Comparison of ENCODE assay signal across 8 cellular contexts in the genomic region with DNA sequence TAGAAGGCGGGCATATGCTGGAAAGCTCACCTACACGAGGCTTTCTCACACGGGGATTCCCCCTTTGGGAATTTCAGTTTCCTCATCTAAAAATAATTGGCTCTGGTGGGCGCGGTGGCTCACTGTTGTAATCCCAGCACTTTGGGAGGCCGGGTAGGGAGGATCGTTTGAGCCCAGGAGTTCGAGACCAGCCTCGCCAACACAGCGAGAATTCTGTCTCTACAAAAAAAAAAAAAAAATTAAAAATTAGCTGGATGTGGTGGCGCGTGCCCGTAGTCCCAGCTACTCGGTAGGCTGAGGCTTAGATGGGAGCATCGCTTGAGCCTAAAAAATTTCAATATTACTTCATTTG. TPM values are rescaled to one million over a fixed set of nuclear protein-coding genes. Genes with fewer than 3 reads are reported as not detected.
DNase-seq lines count a peak whose midpoint lies in the region; ATAC-seq and TF ChIP-seq lines count a peak whose summit lies in the region.

No MANE protein-coding gene starts in this region.

- CTCF ChIA-PET in activated CD4-positive, alpha-beta T cell treated with anti-CD3 and anti-CD28 coated beads, Interleukin-2, amount 10 ng/mL, durations not matched to agents 7 days and 5 days (lab: Charles Lee) = interaction anchor here (0.6 to 1.9 kb wide), 10 partner anchors 10 to 1301 kb away, joined by 3 to 14 read pairs (median 3); no protein-coding TSS in a partner anchor

- H3K4me3 ChIP-seq in iPS-20b (ENCODE audit: low read length) (peak overlapping the region; percentile 90; the same call in 1 of the 2 replicates), thoracic aorta (peak overlapping the region; percentile 78)

- no peaks in the 10 kb centered on the region for H3K27me3 Mint-ChIP-seq in activated CD4-positive, alpha-beta T cell treated with anti-CD3 and anti-CD28 coated beads, Interleukin-2, amount 10 ng/mL, durations not matched to agents 7 days and 5 days
- H3K27me3 Mint-ChIP-seq in activated T-helper 2 cell treated with anti-CD3 and anti-CD28 coated beads, Interferon-gamma antibody, Interleukin-2, Interleukin-4, amounts not matched to agents 10 μg/mL and 5 μg/mL and 100 μg/mL, durations not matched to agents 14 hours and 24 hours and 36 hours (ENCODE audit: low read depth) = no peaks in the 10 kb centered on the region

- H3K36me3 Mint-ChIP-seq in activated CD4-positive, alpha-beta T cell treated with anti-CD3 and anti-CD28 coated beads, Interleukin-2, amount 10 ng/mL, durations not matched to agents 7 days and 5 days (ENCODE audit: low read depth) = peaks cover 52% of the 10 kb centered on the region
- peaks cover 31% of the 10 kb centered on the region for H3K36me3 Mint-ChIP-seq in activated T-helper 2 cell treated with anti-CD3 and anti-CD28 coated beads, Interferon-gamma antibody, Interleukin-2, Interleukin-4, amounts not matched to agents 10 μg/mL and 5 μg/mL and 100 μg/mL, durations not matched to agents 14 hours and 24 hours and 36 hours (ENCODE audit: low read depth)

- TF ChIP-seq CTCF in thoracic aorta (IDR thresholded peaks at IDR 0.05) = no peak

- DNase-seq in activated CD4-positive, alpha-beta T cell treated with anti-CD3 and anti-CD28 coated beads, Interleukin-2, amount 10 ng/mL, durations not matched to agents 7 days and 5 days = no peak
- DNase-seq in activated CD4-positive, alpha-beta T cell treated with anti-CD3 and anti-CD28 coated beads for 48 hours = no peak
- no peak for DNase-seq in activated T-helper 2 cell treated with anti-CD3 and anti-CD28 coated beads, Interferon-gamma antibody, Interleukin-2, Interleukin-4, amounts not matched to agents 10 μg/mL and 5 μg/mL and 100 μg/mL, durations not matched to agents 14 hours and 24 hours and 36 hours (ENCODE audit: low spot score)
- DNase-seq in thoracic aorta (ENCODE audit: low spot score) (no peak), posterior cingulate gyrus (no peak), posterior vena cava (ENCODE audit: low spot score) (no peak)
- no peak for DNase-seq in stimulated activated CD4-positive, alpha-beta T cell treated with anti-CD3 and anti-CD28 coated beads, Interleukin-1b, Interleukin-23, amount 100 ng/mL, for 48 hours

- H3K27ac ChIP-seq in iPS-20b (ENCODE audit: low read length) (no peak overlapping the region), thoracic aorta (peak overlapping the region; percentile 44 to 65)

- POLR2A ChIA-PET in activated CD4-positive, alpha-beta T cell treated with anti-CD3 and anti-CD28 coated beads, Interleukin-2, amount 10 ng/mL, durations not matched to agents 7 days and 5 days (lab: Charles Lee) = interaction anchor here (0.5 to 0.7 kb wide), 3 partner anchors 33 to 331 kb away, joined by 3 to 5 read pairs (median 5); no protein-coding TSS in a partner anchor

- intact Hi-C loops in activated T-helper 2 cell treated with anti-CD3 and anti-CD28 coated beads, Interferon-gamma antibody, Interleukin-2, Interleukin-4, amounts not matched to agents 10 μg/mL and 5 μg/mL and 100 μg/mL, durations not matched to agents 14 hours and 24 hours and 36 hours (cut with micrococcal nuclease) = loop anchor here (2.0 to 5.0 kb wide), 4 partner anchors 61 to 362 kb away; partner anchors contain the start of genes FGD6, NR2C1 and VEZT
- intact Hi-C loops in posterior cingulate gyrus (cut with DNase I) = no loop called here
- intact Hi-C loops in posterior vena cava (cut with DNase I) = no loop called here

- H3K4me1 ChIP-seq in iPS-20b (ENCODE audit: insufficient read depth, low read length) = peaks cover 3% of the 10 kb centered on the region; the same call in 1 of the 2 replicates
- peaks cover 3 to 11% of the 10 kb centered on the region in 2 donors for H3K4me1 ChIP-seq in thoracic aorta (ENCODE audit: control insufficient read depth in 1 of 2, low read depth in 2 of 2)

- H3K27ac Mint-ChIP-seq in activated CD4-positive, alpha-beta T cell treated with anti-CD3 and anti-CD28 coated beads, Interleukin-2, amount 10 ng/mL, durations not matched to agents 7 days and 5 days = peak overlapping the region; percentile 92
- H3K27ac Mint-ChIP-seq in activated T-helper 2 cell treated with anti-CD3 and anti-CD28 coated beads, Interferon-gamma antibody, Interleukin-2, Interleukin-4, amounts not matched to agents 10 μg/mL and 5 μg/mL and 100 μg/mL, durations not matched to agents 14 hours and 24 hours and 36 hours = peak overlapping the region; percentile 84

- H3K9me3 ChIP-seq in iPS-20b (ENCODE audit: insufficient read depth, low read depth, low read length) (no peaks in the 10 kb centered on the region; the same call in 1 of the 2 replicates), thoracic aorta (peaks cover 6% of the 10 kb centered on the region)

- no peak overlapping the region; the same call in 1 of the 2 replicates for H3K9ac ChIP-seq in iPS-20b (ENCODE audit: low read depth, low read length)

- H3K36me3 ChIP-seq in iPS-20b (ENCODE audit: insufficient read depth, low read depth, low read length) (peaks cover 12% of the 10 kb centered on the region; the same call in 1 of the 2 replicates), thoracic aorta (no peaks in the 10 kb centered on the region)

- peak overlapping the region; percentile 94 for H3K4me3 Mint-ChIP-seq in activated CD4-positive, alpha-beta T cell treated with anti-CD3 and anti-CD28 coated beads, Interleukin-2, amount 10 ng/mL, durations not matched to agents 7 days and 5 days
- peak overlapping the region; percentile 90 for H3K4me3 Mint-ChIP-seq in activated T-helper 2 cell treated with anti-CD3 and anti-CD28 coated beads, Interferon-gamma antibody, Interleukin-2, Interleukin-4, amounts not matched to agents 10 μg/mL and 5 μg/mL and 100 μg/mL, durations not matched to agents 14 hours and 24 hours and 36 hours (ENCODE audit: low read depth)

- H3K4me1 Mint-ChIP-seq in activated CD4-positive, alpha-beta T cell treated with anti-CD3 and anti-CD28 coated beads, Interleukin-2, amount 10 ng/mL, durations not matched to agents 7 days and 5 days = peaks cover 52% of the 10 kb centered on the region
- H3K4me1 Mint-ChIP-seq in activated T-helper 2 cell treated with anti-CD3 and anti-CD28 coated beads, Interferon-gamma antibody, Interleukin-2, Interleukin-4, amounts not matched to agents 10 μg/mL and 5 μg/mL and 100 μg/mL, durations not matched to agents 14 hours and 24 hours and 36 hours (ENCODE audit: low read depth) = peaks cover 22% of the 10 kb centered on the region

- H3K27me3 ChIP-seq in iPS-20b (ENCODE audit: insufficient read depth, low read length) = no peaks in the 10 kb centered on the region
- no peaks in the 10 kb centered on the region for H3K27me3 ChIP-seq in thoracic aorta (replicated peaks; ENCODE audit: insufficient read depth)

- no peak for ATAC-seq in thoracic aorta (ENCODE audit: insufficient number of reproducible peaks, low FRiP score, low read depth)

- H3K9me3 Mint-ChIP-seq in activated CD4-positive, alpha-beta T cell treated with anti-CD3 and anti-CD28 coated beads, Interleukin-2, amount 10 ng/mL, durations not matched to agents 7 days and 5 days = peaks cover 24% of the 10 kb centered on the region
- peaks cover 29% of the 10 kb centered on the region for H3K9me3 Mint-ChIP-seq in activated T-helper 2 cell treated with anti-CD3 and anti-CD28 coated beads, Interferon-gamma antibody, Interleukin-2, Interleukin-4, amounts not matched to agents 10 μg/mL and 5 μg/mL and 100 μg/mL, durations not matched to agents 14 hours and 24 hours and 36 hours

RNA-seq across cellular contexts. Expression of gene NDUFA12, which starts 0.4 kb away (rescaled TPM):
- 100 to 1,000 TPM; 172 to 219 TPM for total RNA-seq in activated CD4-positive, alpha-beta T cell treated with anti-CD3 and anti-CD28 coated beads, Interleukin-2, amount 10 ng/mL, durations not matched to agents 7 days and 5 days
- total RNA-seq in activated T-helper 2 cell treated with anti-CD3 and anti-CD28 coated beads, Interferon-gamma antibody, Interleukin-2, Interleukin-4, amounts not matched to agents 10 μg/mL and 5 μg/mL and 100 μg/mL, durations not matched to agents 14 hours and 24 hours and 36 hours = 117 and 118 TPM in 2 replicates
- total RNA-seq in thoracic aorta (10 to 100 TPM; 63.5 to 67.1 TPM), posterior vena cava (10 to 100 TPM; 81.0 to 86.5 TPM)
